In the genomic region with DNA sequence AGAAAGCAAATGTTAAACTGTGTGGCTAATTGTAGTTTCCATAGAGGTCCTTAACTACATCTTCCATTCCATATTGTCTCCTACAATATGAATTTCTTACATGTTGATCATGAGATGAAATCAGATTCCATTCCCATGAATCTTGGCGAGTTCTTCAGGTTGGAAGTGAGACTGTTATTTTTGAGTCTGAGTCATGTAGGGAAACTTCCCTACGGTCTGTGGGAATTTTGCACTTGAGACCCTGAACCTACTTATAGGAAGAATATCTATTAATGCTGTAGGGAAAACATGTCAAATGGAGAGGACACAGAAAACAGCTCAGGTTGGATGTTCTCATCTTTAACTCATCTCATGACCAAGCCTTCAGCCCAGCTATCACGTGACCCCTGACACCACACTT, we compare ENCODE assay signal across 25 cellular contexts.
A peak's percentile ranks its signal among the peaks of the same experiment; 100 is the strongest.
DNase-seq lines count a peak whose midpoint lies in the region; FAIRE-seq and TF ChIP-seq lines count a peak whose summit lies in the region.
"Had no signal": no experiment of that assay in that cellular context is flagged by ENCODE, and none has a peak within 500 bp of the region (broad histone marks: within the 10 kb centered on the region; RNA-seq: fewer than 3 reads in every experiment).

No MANE protein-coding gene starts in this region.

- no peak overlapping the region for H4K5ac ChIP-seq in H9 (ENCODE audit: insufficient read length, low read depth, low read length)

- H2BK15ac ChIP-seq in H9 (ENCODE audit: low read depth, low read length): no peak overlapping the region

- H3K27me3 ChIP-seq in ACC112 (ENCODE audit: insufficient read depth, low read length) (no peaks in the 10 kb centered on the region), endothelial cell of umbilical vein (ENCODE audit: control insufficient read depth in 2 of 2, insufficient read depth in 2 of 2, low read length in 2 of 2) (no peaks in the 10 kb centered on the region), H9 (ENCODE audit: insufficient read depth, low read length) (no peaks in the 10 kb centered on the region)
- H3K27me3 ChIP-seq: BLaER1 had no signal

- no peak overlapping the region for H3K14ac ChIP-seq in H9 (ENCODE audit: insufficient read depth, low read length)

- H3K4ac ChIP-seq in H9 (ENCODE audit: low read depth, low read length): no peak overlapping the region

- H3K79me2 ChIP-seq in ACC112 (ENCODE audit: control insufficient read depth, insufficient read depth, low read length, unreplicated experiment): no peaks in the 10 kb centered on the region
- no peaks in the 10 kb centered on the region for H3K79me2 ChIP-seq in endothelial cell of umbilical vein (ENCODE audit: control insufficient read depth, insufficient read depth, low read length)
- H3K79me2 ChIP-seq in H9 (ENCODE audit: insufficient read depth, low read length): no peaks in the 10 kb centered on the region

- H3K79me1 ChIP-seq in H9 (ENCODE audit: insufficient read depth, low read depth, low read length, poor library complexity, severe bottlenecking): no peaks in the 10 kb centered on the region

- CTCF ChIA-PET in endothelial cell of umbilical vein (lab: Charles Lee): no interaction called here

- no peak overlapping the region for H3K4me2 ChIP-seq in endothelial cell of umbilical vein (ENCODE audit: insufficient read depth, low read length)
- no peak overlapping the region for H3K4me2 ChIP-seq in H9 (ENCODE audit: insufficient read depth, insufficient read length, low read length)
- H3K4me2 ChIP-seq: BLaER1, SK-N-SH had no signal

- no peak overlapping the region for H2BK12ac ChIP-seq in H9 (ENCODE audit: insufficient read length, low read depth, low read length)

- no peak overlapping the region for H3K56ac ChIP-seq in H9 (ENCODE audit: insufficient read length, low read depth, low read length)

- H2AK5ac ChIP-seq in H9 (ENCODE audit: insufficient read length, low read length): no peak overlapping the region

- no peaks in the 10 kb centered on the region for H3K9me1 ChIP-seq in endothelial cell of umbilical vein (replicated peaks; ENCODE audit: control insufficient read depth, extremely low read depth, insufficient read depth, low read length)

- no peak overlapping the region for H2BK20ac ChIP-seq in H9 (ENCODE audit: low read depth, low read length, poor library complexity, severe bottlenecking)

- H2BK120ac ChIP-seq in H9 (ENCODE audit: low read depth, low read length, poor library complexity, severe bottlenecking): no peak overlapping the region

- BruUV-seq in endothelial cell of umbilical vein (replicated peaks; lab: Mats Ljungman, UMichigan): no TSS peak

- no peaks in the 10 kb centered on the region for H3K9me3 Mint-ChIP-seq in H9

- no peaks in the 10 kb centered on the region for H4K20me1 ChIP-seq in endothelial cell of umbilical vein (replicated peaks; ENCODE audit: control insufficient read depth, extremely low read depth, insufficient read depth, low read length)
- H4K20me1 ChIP-seq in H9 (ENCODE audit: control insufficient read depth, insufficient read depth, insufficient read length): no peaks in the 10 kb centered on the region
- H4K20me1 ChIP-seq: BLaER1 had no signal

- no peak for TF ChIP-seq CTCF in endothelial cell of umbilical vein (IDR thresholded peaks at IDR 0.05; ENCODE audit: extremely low read depth in 1 of 2, insufficient read depth in 1 of 2, low read depth in 1 of 2, low read length in 2 of 2)
- TF ChIP-seq CTCF in H9 (conservative IDR thresholded peaks at IDR 0.05): no peak

- H3K4me1 ChIP-seq in ACC112 (ENCODE audit: control insufficient read depth, insufficient read depth, low read length, unreplicated experiment) (no peaks in the 10 kb centered on the region), endothelial cell of umbilical vein (ENCODE audit: control insufficient read depth, extremely low read depth, insufficient read depth, low read length) (peaks cover 17% of the 10 kb centered on the region), H9 (ENCODE audit: insufficient read depth, low read length) (no peaks in the 10 kb centered on the region)
- H3K4me1 ChIP-seq: BLaER1 had no signal

- no peak overlapping the region for H3K18ac ChIP-seq in H9 (ENCODE audit: insufficient read length, low read depth, low read length)

- peak; percentile 74 for FAIRE-seq in endothelial cell of umbilical vein (lab: Jason Lieb, UNC)
- FAIRE-seq in urothelium cell line (lab: Jason Lieb, UNC): no peak
- FAIRE-seq: GM19239, H1 had no signal

- H3K4me3 ChIP-seq in ACC112 (ENCODE audit: low read depth, low read length) (no peak overlapping the region), endothelial cell of umbilical vein (replicated peaks in 1 of 3; ENCODE audit: insufficient read depth in 1 of 3, low read depth in 1 of 3, low read length in 3 of 3) (no peak overlapping the region)
- H3K4me3 ChIP-seq: BLaER1 had no signal

- no peaks in the 10 kb centered on the region for H3K9me3 ChIP-seq in endothelial cell of umbilical vein (replicated peaks; ENCODE audit: control insufficient read depth, insufficient read depth, low read length)
- H3K9me3 ChIP-seq in H9 (ENCODE audit: control insufficient read depth, low read depth, low read length): no peaks in the 10 kb centered on the region
- H3K9me3 ChIP-seq: BLaER1, SK-N-SH had no signal

- no peak overlapping the region for H3K23ac ChIP-seq in H9 (ENCODE audit: insufficient read length, low read depth, low read length)

- POLR2A ChIA-PET in endothelial cell of umbilical vein (lab: Charles Lee): no interaction called here

- intact Hi-C loops in endothelial cell of umbilical vein (cut with micrococcal nuclease): loop anchor here (5.0 kb wide), 1 partner anchor 73 kb away; no protein-coding TSS in a partner anchor

- H3K4me1 Mint-ChIP-seq in H9: no peaks in the 10 kb centered on the region
- H3K4me1 Mint-ChIP-seq: CD4-positive, CD25-positive, alpha-beta regulatory T cell had no signal

- no peaks in the 10 kb centered on the region for H3K36me3 ChIP-seq in ACC112 (ENCODE audit: insufficient read depth, low read length)
- no peaks in the 10 kb centered on the region for H3K36me3 ChIP-seq in endothelial cell of umbilical vein (ENCODE audit: control insufficient read depth in 2 of 2, extremely low read depth in 1 of 2, insufficient read depth in 2 of 2, low read length in 2 of 2)
- H3K36me3 ChIP-seq: BLaER1 had no signal

- H4K91ac ChIP-seq in H9 (ENCODE audit: insufficient read length, low read depth, low read length): no peak overlapping the region

- WGBS in H9 (ENCODE audit: extremely low coverage, insufficient read length, low lambda C conversion rate): no CpG with 5 or more reads among the region's 3 CpGs

- H3K27ac ChIP-seq in ACC112 (ENCODE audit: low read depth, low read length) (peak overlapping the region; percentile 36; the same call in 1 of the 2 replicates), endothelial cell of umbilical vein (ENCODE audit: insufficient read depth, low read depth, low read length) (peak overlapping the region; percentile 95), H9 (ENCODE audit: insufficient read length, low read depth, low read length) (no peak overlapping the region), substantia nigra (ENCODE audit: low read depth, low read length, poor library complexity, severe bottlenecking) (no peak overlapping the region)
- H3K27ac ChIP-seq: BLaER1 had no signal

- no peak overlapping the region for H3K4me3 Mint-ChIP-seq in H9
- H3K4me3 Mint-ChIP-seq: CD4-positive, CD25-positive, alpha-beta regulatory T cell had no signal

- dilution Hi-C loops in endothelial cell of umbilical vein (cut with MboI; ENCODE audit: extremely low pct_ligation_motif_present, low sequenced_read_pairs): no loop called here

- H3K27me3 Mint-ChIP-seq in H9 (ENCODE audit: low read depth): no peaks in the 10 kb centered on the region
- H3K27me3 Mint-ChIP-seq: CD4-positive, CD25-positive, alpha-beta regulatory T cell had no signal

- TF ChIP-seq POLR2A in endothelial cell of umbilical vein (IDR thresholded peaks at IDR 0.05; ENCODE audit: low read depth, low read length): no peak

- H3K23me2 ChIP-seq in H9 (ENCODE audit: insufficient read length, low read depth, low read length, poor library complexity, severe bottlenecking): no peaks in the 10 kb centered on the region

- no peak overlapping the region for H2BK5ac ChIP-seq in H9 (ENCODE audit: insufficient read length, low read length)

- no peaks in the 10 kb centered on the region for H3K36me3 Mint-ChIP-seq in H9 (ENCODE audit: insufficient read depth in 1 of 3, low read depth in 3 of 3)
- H3K36me3 Mint-ChIP-seq: CD4-positive, CD25-positive, alpha-beta regulatory T cell had no signal

- DNase-seq in NCI-H226 (peak; percentile 76), endothelial cell of umbilical vein (ENCODE audit: low read depth, low spot score) (peak; percentile 45), kidney glomerular epithelial cell (lab: John Stamatoyannopoulos, UW) (peak; percentile 22), H9 (no peak), NCI-H2081 treated with DMSO at 0.1 percent for 48 hours (lab: John Stamatoyannopoulos, UW) (no peak), substantia nigra (lab: John Stamatoyannopoulos, UW) (no peak), urothelium cell line (ENCODE audit: low spot score) (no peak)
- DNase-seq: 8988T; CD4-positive, CD25-positive, alpha-beta regulatory T cell; DMS153; DND-41; Kasumi-1; MV-4-11; NCI-H1105; NCI-H146; NCI-H2029; NCI-H2227 treated with DMSO at 0.1 percent for 48 hours; NCI-H510A; NCI-H69; SIG-M5; SK-N-SH had no signal

- H4K8ac ChIP-seq in H9 (replicated peaks; ENCODE audit: insufficient read length, low read depth, low read length): no peak overlapping the region

- H3K27ac Mint-ChIP-seq in H9: no peak overlapping the region
- H3K27ac Mint-ChIP-seq: CD4-positive, CD25-positive, alpha-beta regulatory T cell had no signal

- H2AFZ ChIP-seq in ACC112 (ENCODE audit: low read length, unreplicated experiment) (no peak overlapping the region), endothelial cell of umbilical vein (ENCODE audit: low read depth, low read length) (no peak overlapping the region), H9 (ENCODE audit: low read length) (no peak overlapping the region)

- H3T11ph ChIP-seq in H9 (ENCODE audit: low read length): no peak overlapping the region

- peak overlapping the region; percentile 47 for H3K9ac ChIP-seq in endothelial cell of umbilical vein (replicated peaks; ENCODE audit: extremely low read depth, insufficient read depth, low read length)
- no peak overlapping the region for H3K9ac ChIP-seq in H9 (ENCODE audit: extremely low read depth, insufficient read length, low read length)
- H3K9ac ChIP-seq: BLaER1, SK-N-SH had no signal

TF ChIP-seq in endothelial cell of umbilical vein, 7 proteins besides CTCF, POLR2A, EP300 and RAD21 (continues in another document):
- TF ChIP-seq POLR2AphosphoS5 (IDR thresholded peaks at IDR 0.05; ENCODE audit: insufficient read depth, low read depth, low read length) (no peak), EZH2 (IDR thresholded peaks at IDR 0.05; ENCODE audit: borderline replicate concordance, low read depth, low read length, severe bottlenecking) (no peak), FOS (IDR thresholded peaks at IDR 0.05; ENCODE audit: borderline replicate concordance, insufficient read depth, low read length) (no peak), MYC (IDR thresholded peaks at IDR 0.05; ENCODE audit: low read depth, low read length) (no peak)
- TF ChIP-seq, protein P1, sequence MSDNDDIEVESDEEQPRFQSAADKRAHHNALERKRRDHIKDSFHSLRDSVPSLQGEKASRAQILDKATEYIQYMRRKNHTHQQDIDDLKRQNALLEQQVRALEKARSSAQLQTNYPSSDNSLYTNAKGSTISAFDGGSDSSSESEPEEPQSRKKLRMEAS (IDR thresholded peaks at IDR 0.05; ENCODE audit: insufficient read depth, insufficient read length): no peak

Comparison
In these comparisons a context has a peak if more than half of its experiments do, and no peak if none do; other contexts are left out.
1. H3K27ac ChIP-seq: peak in ACC112 (single experiment) and endothelial cell of umbilical vein (single experiment); none in H9 (single experiment) and substantia nigra (single experiment).
2. DNase-seq: peak in NCI-H226 (single experiment), endothelial cell of umbilical vein (single experiment) and kidney glomerular epithelial cell (single experiment); none in H9 (single experiment), NCI-H2081 treated with DMSO at 0.1 percent for 48 hours (single experiment), substantia nigra (0 of 49) and urothelium cell line (single experiment).